In the genomic region with DNA sequence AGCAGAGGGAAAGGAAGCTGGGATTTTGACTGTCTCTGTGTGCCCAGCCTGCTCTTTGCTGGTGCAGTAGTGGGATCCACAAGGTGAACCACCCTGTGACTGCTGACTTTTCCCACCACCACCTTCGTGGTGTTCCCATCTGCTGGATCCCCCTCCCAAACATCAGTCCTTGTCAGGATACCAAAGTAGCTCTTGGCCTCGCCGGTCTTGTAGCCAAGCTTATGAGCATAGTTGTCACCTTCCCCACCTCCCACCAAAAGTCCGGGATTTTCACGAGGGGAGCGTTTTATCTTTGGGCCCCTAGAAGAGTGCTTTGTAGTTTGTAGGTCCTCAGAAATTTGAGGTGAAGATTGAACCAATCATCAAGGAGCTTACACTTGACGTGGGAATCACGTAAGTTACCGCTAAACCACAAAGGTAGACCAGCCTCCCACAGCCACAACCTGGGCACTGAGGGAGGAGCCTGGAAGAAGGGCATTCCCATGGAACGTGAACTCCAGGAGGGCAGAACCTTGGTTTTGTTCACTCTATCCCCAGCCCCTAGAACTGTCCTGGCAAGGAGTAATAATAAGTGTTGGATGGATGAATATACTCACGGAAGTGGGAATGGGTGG, we compare ENCODE assay signal across 8 cellular contexts. TPM values are rescaled to one million over a fixed set of nuclear protein-coding genes. Genes with fewer than 3 reads are reported as not detected.
DNase-seq lines count a peak whose midpoint lies in the region; ATAC-seq lines count a peak whose summit lies in the region.

No MANE protein-coding gene starts in this region.

- CTCF ChIA-PET in activated CD4-positive, alpha-beta T cell treated with anti-CD3 and anti-CD28 coated beads, Interleukin-2, amount 10 ng/mL, durations not matched to agents 7 days and 5 days (lab: Charles Lee), result interaction anchor here (0.8 to 7.8 kb wide), 19 partner anchors 8 to 285 kb away, joined by 3 to 144 read pairs (median 4); a partner anchor contains a TSS

- H3K4me3 Mint-ChIP-seq in activated CD4-positive, alpha-beta T cell treated with anti-CD3 and anti-CD28 coated beads, Interleukin-2, amount 10 ng/mL, durations not matched to agents 7 days and 5 days, result peak overlapping the region; percentile 80
- peak overlapping the region; percentile 88 for H3K4me3 Mint-ChIP-seq in stimulated activated naive CD8-positive, alpha-beta T cell treated with anti-CD3 and anti-CD28 coated beads, Interleukin-15, Interleukin-2, amounts not matched to agents 100 ng/mL and 50 ng/mL, for 24 hours

- H3K27me3 ChIP-seq in iPS-15b (ENCODE audit: control insufficient read depth, insufficient read depth, low read length), result peaks cover 2% of the 10 kb centered on the region

- peaks cover 63% of the 10 kb centered on the region for H3K4me1 Mint-ChIP-seq in activated CD4-positive, alpha-beta T cell treated with anti-CD3 and anti-CD28 coated beads, Interleukin-2, amount 10 ng/mL, durations not matched to agents 7 days and 5 days
- peaks cover 56% of the 10 kb centered on the region for H3K4me1 Mint-ChIP-seq in stimulated activated naive CD8-positive, alpha-beta T cell treated with anti-CD3 and anti-CD28 coated beads, Interleukin-15, Interleukin-2, amounts not matched to agents 100 ng/mL and 50 ng/mL, for 24 hours (ENCODE audit: low read depth)

- H3K36me3 Mint-ChIP-seq in activated CD4-positive, alpha-beta T cell treated with anti-CD3 and anti-CD28 coated beads, Interleukin-2, amount 10 ng/mL, durations not matched to agents 7 days and 5 days (ENCODE audit: low read depth), result peaks cover 15% of the 10 kb centered on the region
- H3K36me3 Mint-ChIP-seq in stimulated activated naive CD8-positive, alpha-beta T cell treated with anti-CD3 and anti-CD28 coated beads, Interleukin-15, Interleukin-2, amounts not matched to agents 100 ng/mL and 50 ng/mL, for 24 hours (ENCODE audit: low read depth), result peaks cover 4% of the 10 kb centered on the region

- POLR2A ChIA-PET in activated CD4-positive, alpha-beta T cell treated with anti-CD3 and anti-CD28 coated beads, Interleukin-2, amount 10 ng/mL, durations not matched to agents 7 days and 5 days (lab: Charles Lee), result interaction anchor here (0.6 to 2.4 kb wide), 3 partner anchors 12 to 170 kb away, joined by 3 to 8 read pairs (median 7); a partner anchor contains a TSS

- peaks cover 4% of the 10 kb centered on the region for H3K36me3 ChIP-seq in iPS-15b (ENCODE audit: control insufficient read depth, insufficient read depth, low read length)

- no peaks in the 10 kb centered on the region for H3K27me3 Mint-ChIP-seq in activated CD4-positive, alpha-beta T cell treated with anti-CD3 and anti-CD28 coated beads, Interleukin-2, amount 10 ng/mL, durations not matched to agents 7 days and 5 days
- no peaks in the 10 kb centered on the region for H3K27me3 Mint-ChIP-seq in stimulated activated naive CD8-positive, alpha-beta T cell treated with anti-CD3 and anti-CD28 coated beads, Interleukin-15, Interleukin-2, amounts not matched to agents 100 ng/mL and 50 ng/mL, for 24 hours

- no peak for ATAC-seq in activated CD4-positive, CD25-positive, alpha-beta regulatory T cell treated with anti-CD3 and anti-CD28 coated beads, Interleukin-2, amount 50 U/mL, for 24 hours
- ATAC-seq in GM21390 (IDR thresholded peaks at IDR 0.05; ENCODE audit: unreplicated experiment), result no peak

- no peak overlapping the region for H3K9ac ChIP-seq in iPS-15b (ENCODE audit: low read depth, low read length)

- peak overlapping the region; percentile 74 for H3K4me3 ChIP-seq in iPS-15b (ENCODE audit: low read depth, low read length)

- H3K27ac Mint-ChIP-seq in activated CD4-positive, alpha-beta T cell treated with anti-CD3 and anti-CD28 coated beads, Interleukin-2, amount 10 ng/mL, durations not matched to agents 7 days and 5 days, result peak overlapping the region; percentile 87
- peak overlapping the region; percentile 43 for H3K27ac Mint-ChIP-seq in stimulated activated naive CD8-positive, alpha-beta T cell treated with anti-CD3 and anti-CD28 coated beads, Interleukin-15, Interleukin-2, amounts not matched to agents 100 ng/mL and 50 ng/mL, for 24 hours

- DNase-seq in activated CD4-positive, CD25-positive, alpha-beta regulatory T cell treated with anti-CD3 and anti-CD28 coated beads, Interleukin-2, amount 50 U/mL, for 72 hours, result peak; percentile 31
- peak; percentile 40 for DNase-seq in activated CD4-positive, alpha-beta T cell treated with anti-CD3 and anti-CD28 coated beads, Interleukin-2, amount 10 ng/mL, durations not matched to agents 7 days and 5 days
- DNase-seq in NCI-H1436 treated with DMSO at 0.1 percent for 48 hours (lab: John Stamatoyannopoulos, UW) (no peak), nucleus accumbens (lab: John Stamatoyannopoulos, UW) (no peak)

- peaks cover 8% of the 10 kb centered on the region for H3K4me1 ChIP-seq in iPS-15b (ENCODE audit: control insufficient read depth, insufficient read depth, low read length)

- H3K9me3 Mint-ChIP-seq in activated CD4-positive, alpha-beta T cell treated with anti-CD3 and anti-CD28 coated beads, Interleukin-2, amount 10 ng/mL, durations not matched to agents 7 days and 5 days, result no peaks in the 10 kb centered on the region
- H3K9me3 Mint-ChIP-seq in stimulated activated naive CD8-positive, alpha-beta T cell treated with anti-CD3 and anti-CD28 coated beads, Interleukin-15, Interleukin-2, amounts not matched to agents 100 ng/mL and 50 ng/mL, for 24 hours, result no peaks in the 10 kb centered on the region

- H3K9me3 ChIP-seq in iPS-15b (ENCODE audit: control insufficient read depth, insufficient read depth, low read length), result no peaks in the 10 kb centered on the region

RNA-seq across cellular contexts. Expression of a gene that starts 0.9 kb away (rescaled TPM):
- 10 to 100 TPM; 75.2 to 81.4 TPM for total RNA-seq in activated CD4-positive, alpha-beta T cell treated with anti-CD3 and anti-CD28 coated beads, Interleukin-2, amount 10 ng/mL, durations not matched to agents 7 days and 5 days

RNA-seq across cellular contexts. Expression of a gene that starts 36.7 kb away (rescaled TPM):
- 1 to 10 TPM; 2.4 to 3.0 TPM for total RNA-seq in activated CD4-positive, alpha-beta T cell treated with anti-CD3 and anti-CD28 coated beads, Interleukin-2, amount 10 ng/mL, durations not matched to agents 7 days and 5 days

Comparison
In these comparisons a context has a peak if more than half of its experiments do, and no peak if none do; other contexts are left out.
1. DNase-seq: peak in activated CD4-positive, CD25-positive, alpha-beta regulatory T cell treated with anti-CD3 and anti-CD28 coated beads, Interleukin-2, amount 50 U/mL, for 72 hours (single experiment) and activated CD4-positive, alpha-beta T cell treated with anti-CD3 and anti-CD28 coated beads, Interleukin-2, amount 10 ng/mL, durations not matched to agents 7 days and 5 days (single experiment); none in NCI-H1436 treated with DMSO at 0.1 percent for 48 hours (single experiment) and nucleus accumbens (0 of 56).